21 cellular contexts compared by ENCODE assay signal in genomic region chr13:93145199-93145598, GRCh38.
"Had no signal": no experiment of that assay in that cellular context is flagged by ENCODE, and none has a peak within 500 bp of the region (broad histone marks: within the 10 kb centered on the region; RNA-seq: fewer than 3 reads in every experiment).

No MANE protein-coding gene starts in this region.

- H3K9me3 ChIP-seq: adrenal gland, colonic mucosa, gastrocnemius medialis, sigmoid colon, stomach, vagina had no signal

- H3K27ac ChIP-seq: adrenal gland, colonic mucosa, gastrocnemius medialis, sigmoid colon, stomach, vagina had no signal

- DNase-seq: activated gamma-delta T cell treated with Interleukin-2 at 50 U/mL for 16 hours; activated T-cell treated with anti-CD3 and anti-CD28 coated beads for 4 hours; adrenal gland; central memory CD4-positive, alpha-beta T cell; colonic mucosa; gastrocnemius medialis; head of caudate nucleus; islet precursor cell; midbrain; nephron progenitor cell; nucleus accumbens; sigmoid colon; stimulated activated CD4-positive, alpha-beta T cell treated with anti-CD3 and anti-CD28 coated beads, Interleukin-4, amount 100 ng/mL, for 24 hours; stomach; trophoblast cell had no signal

- H3K36me3 ChIP-seq: adrenal gland, colonic mucosa, gastrocnemius medialis, sigmoid colon, stomach, vagina had no signal

- H3K4me3 ChIP-seq: adrenal gland, colonic mucosa, gastrocnemius medialis, lung, sigmoid colon, stomach, vagina had no signal

- H3K4me1 ChIP-seq: adrenal gland, colonic mucosa, gastrocnemius medialis, sigmoid colon, stomach, vagina had no signal

- ATAC-seq: activated CD4-positive, CD25-positive, alpha-beta regulatory T cell treated with anti-CD3 and anti-CD28 coated beads, Interleukin-2, amount 50 U/mL, for 24 hours; activated naive CD4-positive, alpha-beta T cell treated with anti-CD3 and anti-CD28 coated beads, Interleukin-2, amount 50 U/mL, for 72 hours; gastrocnemius medialis; left lobe of liver; stimulated activated effector memory CD8-positive, alpha-beta T cell treated with anti-CD3 and anti-CD28 coated beads, Interleukin-12 subunit alpha, Interleukin-12 subunit beta, amount 100 ng/mL, for 72 hours had no signal

- H3K27me3 ChIP-seq: adrenal gland, colonic mucosa, gastrocnemius medialis, sigmoid colon, stomach, vagina had no signal
